10 cellular contexts compared by ENCODE assay signal in the genomic region with DNA sequence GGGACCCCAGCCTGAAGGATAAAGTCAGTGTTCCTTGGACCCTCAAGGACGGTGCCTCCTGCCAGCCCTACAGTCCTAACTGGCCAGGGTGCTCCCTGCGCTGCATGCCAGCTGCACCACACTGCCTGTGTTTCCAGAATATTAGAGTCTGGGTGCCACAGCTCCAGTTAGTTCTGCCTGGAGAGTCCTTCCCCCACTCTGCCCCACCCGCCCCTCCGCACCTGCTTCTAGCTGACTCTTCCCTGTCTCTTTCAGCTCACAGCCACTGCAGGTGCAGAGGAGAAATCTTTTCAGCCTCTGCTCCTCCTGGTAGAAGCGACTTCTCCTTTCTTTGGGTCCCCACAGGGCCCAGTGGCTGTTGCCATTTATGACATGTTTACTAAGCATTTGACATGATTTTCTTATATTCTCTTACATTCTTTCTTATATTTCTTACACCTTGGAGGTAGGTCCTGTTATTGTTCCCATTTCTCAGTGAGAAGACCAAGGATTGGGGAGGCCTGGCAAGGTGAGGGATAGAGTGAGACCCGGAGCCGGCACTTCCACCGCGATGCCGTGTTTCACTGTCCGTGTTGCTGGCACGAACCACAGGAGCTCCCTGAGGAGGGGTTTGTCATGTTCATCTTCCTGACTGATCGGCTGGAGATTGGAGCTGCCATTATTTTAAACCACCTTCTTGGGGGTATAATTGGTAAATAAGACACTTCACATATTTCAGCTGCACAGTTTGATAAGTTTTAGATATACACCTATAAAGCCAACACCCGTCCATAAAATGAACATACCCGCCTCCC. TPM values are rescaled to one million over a fixed set of nuclear protein-coding genes. Genes with fewer than 3 reads are reported as not detected.
DNase-seq lines count a peak whose midpoint lies in the region; ATAC-seq lines count a peak whose summit lies in the region.
"Had no signal": no experiment of that assay in that cellular context is flagged by ENCODE, and none has a peak within 500 bp of the region (broad histone marks: within the 10 kb centered on the region; RNA-seq: fewer than 3 reads in every experiment).

No MANE protein-coding gene starts in this region.

- H3K27ac ChIP-seq in CD4-positive, CD25-positive, alpha-beta regulatory T cell (ENCODE audit: insufficient read depth, low read length, poor library complexity, severe bottlenecking): no peak overlapping the region
- H3K27ac ChIP-seq: GM23248 had no signal

- ATAC-seq in CD4-positive, CD25-positive, alpha-beta regulatory T cell (ENCODE audit: low read depth in 2 of 2): no peak
- ATAC-seq in GM18511 (IDR thresholded peaks at IDR 0.05; ENCODE audit: unreplicated experiment): peak; percentile 78
- no peak for ATAC-seq in HG02870 (IDR thresholded peaks at IDR 0.05; ENCODE audit: unreplicated experiment)
- ATAC-seq in HG03025 (IDR thresholded peaks at IDR 0.05; ENCODE audit: low FRiP score, unreplicated experiment): no peak

- H3K9me3 ChIP-seq in CD4-positive, CD25-positive, alpha-beta regulatory T cell (ENCODE audit: control insufficient read depth in 2 of 2, low read length in 2 of 2): no peaks in the 10 kb centered on the region

- H3K4me3 Mint-ChIP-seq in CD4-positive, CD25-positive, alpha-beta regulatory T cell: no peak overlapping the region

- DNase-seq in CD4-positive, CD25-positive, alpha-beta regulatory T cell: no peak
- DNase-seq in NCI-H345 (lab: John Stamatoyannopoulos, UW) (peak; percentile 42), germinal center (ENCODE audit: low spot score) (peak; percentile 68), NCI-H1048 (lab: John Stamatoyannopoulos, UW) (no peak), NCI-H774 (lab: John Stamatoyannopoulos, UW) (no peak)
- DNase-seq: GM23248, Right ventricle myocardium superior had no signal

- H3K4me1 ChIP-seq in CD4-positive, CD25-positive, alpha-beta regulatory T cell (ENCODE audit: control insufficient read depth, insufficient read depth, low read length, poor library complexity, severe bottlenecking): peaks cover 16% of the 10 kb centered on the region

- peaks cover 2% of the 10 kb centered on the region for H3K36me3 ChIP-seq in CD4-positive, CD25-positive, alpha-beta regulatory T cell (ENCODE audit: control insufficient read depth, insufficient read depth, low read length)

- H3K4me3 ChIP-seq in CD4-positive, CD25-positive, alpha-beta regulatory T cell (ENCODE audit: low read depth, low read length): no peak overlapping the region
- H3K4me3 ChIP-seq: GM23248 had no signal

- peaks cover 18 to 83% (median 60%) of the 10 kb centered on the region in 4 donors for H3K4me1 Mint-ChIP-seq in CD4-positive, CD25-positive, alpha-beta regulatory T cell

- no peaks in the 10 kb centered on the region for H3K27me3 Mint-ChIP-seq in CD4-positive, CD25-positive, alpha-beta regulatory T cell

- no peaks in the 10 kb centered on the region for H3K9me3 Mint-ChIP-seq in CD4-positive, CD25-positive, alpha-beta regulatory T cell

- peak overlapping the region; percentile 71 to 83 (median 82) for H3K27ac Mint-ChIP-seq in CD4-positive, CD25-positive, alpha-beta regulatory T cell

- H3K27me3 ChIP-seq in CD4-positive, CD25-positive, alpha-beta regulatory T cell (ENCODE audit: control insufficient read depth, insufficient read depth, low read length): no peaks in the 10 kb centered on the region

- peaks cover 16% of the 10 kb centered on the region for H3K36me3 Mint-ChIP-seq in CD4-positive, CD25-positive, alpha-beta regulatory T cell

RNA-seq across cellular contexts. Expression of gene SYNE3, which starts 29.4 kb away (rescaled TPM):
- total RNA-seq in CD4-positive, CD25-positive, alpha-beta regulatory T cell: 71.7 TPM
- 1 to 10 TPM; 2.7 to 6.5 (median 4.1) TPM for polyA plus RNA-seq in CD4-positive, CD25-positive, alpha-beta regulatory T cell

RNA-seq across cellular contexts. Expression of gene GLRX5, which starts 47.8 kb away (rescaled TPM):
- total RNA-seq in CD4-positive, CD25-positive, alpha-beta regulatory T cell: 18.1 TPM
- polyA plus RNA-seq in CD4-positive, CD25-positive, alpha-beta regulatory T cell: 10 to 100 TPM; 54.2 to 71.9 (median 56.6) TPM

Comparison
In these comparisons a context has a peak if more than half of its experiments do, and no peak if none do; other contexts are left out.
1. DNase-seq: peak in NCI-H345 (single experiment) and germinal center (single experiment); none in CD4-positive, CD25-positive, alpha-beta regulatory T cell (0 of 3), NCI-H1048 (single experiment) and NCI-H774 (single experiment).